25 cellular contexts compared by ENCODE assay signal in the genomic region with DNA sequence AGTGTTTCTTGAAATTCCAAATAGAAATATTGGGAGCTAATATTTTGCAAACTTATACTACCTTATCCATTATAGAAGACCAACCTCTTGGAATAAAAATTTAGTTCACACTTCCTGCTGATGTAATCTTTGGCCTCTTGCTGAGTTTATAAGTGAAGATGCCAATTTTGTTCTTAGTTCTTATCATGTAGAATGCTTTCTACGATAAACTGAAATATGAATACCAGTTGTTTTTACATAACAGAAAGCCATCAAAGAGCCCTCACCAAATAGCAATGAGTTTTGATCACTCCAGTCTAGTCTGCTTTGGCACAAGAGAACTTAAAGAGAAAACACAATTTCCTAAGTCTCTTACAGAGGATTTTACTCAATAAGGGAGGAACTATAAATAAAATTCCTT.
"Had no signal": no experiment of that assay in that cellular context is flagged by ENCODE, and none has a peak within 500 bp of the region (broad histone marks: within the 10 kb centered on the region; RNA-seq: fewer than 3 reads in every experiment).

No MANE protein-coding gene starts in this region.

- ATAC-seq: activated CD8-positive, alpha-beta T cell treated with anti-CD3 and anti-CD28 coated beads for 36 hours; activated naive CD8-positive, alpha-beta T cell treated with anti-CD3 and anti-CD28 coated beads, Interleukin-2, amount 50 U/mL, for 24 hours; gastroesophageal sphincter; lower lobe of right lung; natural killer cell; right cardiac atrium; WTC11 had no signal

- H3K27me3 Mint-ChIP-seq: activated CD8-positive, alpha-beta T cell treated with anti-CD3 and anti-CD28 coated beads for 36 hours; activated naive CD4-positive, alpha-beta T cell treated with anti-CD3 and anti-CD28 coated beads, Interleukin-2, amount 50 U/mL, for 24 hours; activated naive CD8-positive, alpha-beta T cell treated with anti-CD3 and anti-CD28 coated beads, Interleukin-2, amount 50 U/mL, for 24 hours had no signal

- H3K4me3 ChIP-seq: colonic mucosa, esophagus squamous epithelium, gastroesophageal sphincter, hepatocyte, lower lobe of right lung, neural progenitor cell, spleen, tibial nerve had no signal

- H3K27ac Mint-ChIP-seq: activated CD8-positive, alpha-beta T cell treated with anti-CD3 and anti-CD28 coated beads for 36 hours; activated naive CD4-positive, alpha-beta T cell treated with anti-CD3 and anti-CD28 coated beads, Interleukin-2, amount 50 U/mL, for 24 hours; activated naive CD8-positive, alpha-beta T cell treated with anti-CD3 and anti-CD28 coated beads, Interleukin-2, amount 50 U/mL, for 24 hours; activated T-helper 2 cell treated with anti-CD3 and anti-CD28 coated beads, Interferon-gamma antibody, Interleukin-2, Interleukin-4, amounts not matched to agents 10 μg/mL and 5 μg/mL and 100 μg/mL, durations not matched to agents 14 hours and 24 hours and 36 hours; natural killer cell; neural progenitor cell; T-helper 1 cell treated with Interleukin-12 subunit alpha and Interleukin-12 subunit beta and Interleukin-4 antibody, amounts not matched to agents 30 μg/mL and 1 μg/mL, for 36 hours had no signal

- H3K4me3 Mint-ChIP-seq: activated CD8-positive, alpha-beta T cell treated with anti-CD3 and anti-CD28 coated beads for 36 hours; activated naive CD4-positive, alpha-beta T cell treated with anti-CD3 and anti-CD28 coated beads, Interleukin-2, amount 50 U/mL, for 24 hours; activated naive CD8-positive, alpha-beta T cell treated with anti-CD3 and anti-CD28 coated beads, Interleukin-2, amount 50 U/mL, for 24 hours; natural killer cell; neural progenitor cell; T-helper 1 cell treated with Interleukin-12 subunit alpha and Interleukin-12 subunit beta and Interleukin-4 antibody, amounts not matched to agents 30 μg/mL and 1 μg/mL, for 36 hours; WTC11 had no signal

- DNase-seq: activated CD4-positive, alpha-beta T cell treated with anti-CD3 and anti-CD28 coated beads for 1 hour; activated CD4-positive, alpha-beta T cell treated with anti-CD3 and anti-CD28 coated beads, Interleukin-2, amount 50 U/mL, for 1 hour; activated CD8-positive, alpha-beta T cell treated with anti-CD3 and anti-CD28 coated beads for 36 hours; activated naive CD8-positive, alpha-beta T cell treated with anti-CD3 and anti-CD28 coated beads, Interleukin-2, amount 50 U/mL, for 24 hours; activated T-cell treated with anti-CD3 and anti-CD28 coated beads, Interleukin-2, amount 50 U/mL, for 48 hours; colonic mucosa; effector CD8-positive, alpha-beta T cell; esophagus squamous epithelium; lower lobe of right lung; mesenchymal stem cell; natural killer cell; occipital lobe; posterior cingulate gyrus; right cardiac atrium; spleen; stimulated activated naive CD4-positive, alpha-beta T cell treated with Interleukin-2 at 50 U/mL for 16 hours; T-helper 9 cell had no signal
